In the genomic region with DNA sequence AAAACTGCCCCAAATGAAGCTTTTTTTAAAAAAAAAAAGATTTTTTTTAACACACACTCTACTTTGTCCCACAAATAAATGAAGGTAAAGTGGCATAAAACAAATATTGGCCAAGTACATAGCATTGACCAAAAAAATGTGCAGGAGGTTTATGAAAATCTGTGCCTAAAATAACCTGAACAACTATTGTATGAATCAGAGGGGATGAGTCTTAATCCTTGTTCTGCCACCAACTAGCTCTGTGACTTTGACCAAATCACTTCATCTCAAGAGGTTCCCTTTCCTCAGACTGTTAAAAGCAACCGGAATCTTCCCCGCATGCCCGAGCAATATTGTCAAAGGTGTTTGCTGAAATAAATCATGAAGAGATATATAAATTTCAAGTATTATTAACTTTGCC, we compare ENCODE assay signal across 25 cellular contexts.
A peak's percentile ranks its signal among the peaks of the same experiment; 100 is the strongest.
DNase-seq lines count a peak whose midpoint lies in the region; ATAC-seq, FAIRE-seq and TF ChIP-seq lines count a peak whose summit lies in the region.
"Had no signal": no experiment of that assay in that cellular context is flagged by ENCODE, and none has a peak within 500 bp of the region (broad histone marks: within the 10 kb centered on the region; RNA-seq: fewer than 3 reads in every experiment).

No MANE protein-coding gene starts in this region.

- peak overlapping the region; percentile 2 for H3K4me2 ChIP-seq in keratinocyte (ENCODE audit: control insufficient read depth, extremely low read depth, insufficient read depth, low read depth, low read length)
- H3K4me2 ChIP-seq: SK-N-SH had no signal

- DNase-seq in RCC 7860 (ENCODE audit: low spot score) (peak; percentile 13), bronchial epithelial cell (ENCODE audit: low read depth) (peak; percentile 21), keratinocyte (ENCODE audit: low read depth, low spot score) (no peak), upper lobe of right lung (no peak), OCI-M1 (lab: John Stamatoyannopoulos, UW) (no peak), OCI-M2 (lab: John Stamatoyannopoulos, UW; ENCODE audit: unreplicated experiment) (no peak)
- no peak for DNase-seq in activated T-cell treated with anti-CD3 and anti-CD28 coated beads, Interleukin-2, amount 50 U/mL, for 24 hours
- DNase-seq: COR-L47, DMS 273 treated with DMSO at 0.1 percent for 48 hours, DND-41, GDM1, H7, HFFc6, IMR-90, NCI-H1048, NCI-H1436, NCI-H1930, NCI-H2171, NCI-H446 treated with DMSO at 0.1 percent for 48 hours, NCI-H69, SHP77, SK-N-SH had no signal

- H3K4me3 Mint-ChIP-seq in activated T-cell treated with anti-CD3 and anti-CD28 coated beads, Interleukin-2, amount 50 U/mL, for 24 hours = no peak overlapping the region
- H3K4me3 Mint-ChIP-seq: B cell, HFFc6 had no signal

- H3K9me3 Mint-ChIP-seq in activated T-cell treated with anti-CD3 and anti-CD28 coated beads, Interleukin-2, amount 50 U/mL, for 24 hours = no peaks in the 10 kb centered on the region

- H3K9ac ChIP-seq in keratinocyte (ENCODE audit: control insufficient read depth, extremely low read depth, insufficient read depth, low read length) = no peak overlapping the region
- H3K9ac ChIP-seq: SK-N-SH had no signal

- H3K9me3 ChIP-seq in keratinocyte (ENCODE audit: control insufficient read depth, low read depth, low read length) (no peaks in the 10 kb centered on the region), upper lobe of right lung (no peaks in the 10 kb centered on the region)
- H3K9me3 ChIP-seq: MG63, SK-N-SH had no signal

- H3K4me1 ChIP-seq in keratinocyte (ENCODE audit: control insufficient read depth, extremely low read depth, insufficient read depth, low read length) (peaks cover 3% of the 10 kb centered on the region), upper lobe of right lung (peaks cover under 1% of the 10 kb centered on the region)

- peaks cover 9% of the 10 kb centered on the region for H3K27me3 Mint-ChIP-seq in activated T-cell treated with anti-CD3 and anti-CD28 coated beads, Interleukin-2, amount 50 U/mL, for 24 hours

- H2AFZ ChIP-seq in keratinocyte (ENCODE audit: control insufficient read depth, low read length) = no peak overlapping the region

- H3K79me2 ChIP-seq in keratinocyte (ENCODE audit: control insufficient read depth, insufficient read depth, low read length) = no peaks in the 10 kb centered on the region

- H3K27me3 ChIP-seq in bronchial epithelial cell (ENCODE audit: control insufficient read depth, insufficient read depth, low read length) (no peaks in the 10 kb centered on the region), keratinocyte (ENCODE audit: control insufficient read depth, extremely low read depth, insufficient read depth, low read length) (no peaks in the 10 kb centered on the region), upper lobe of right lung (no peaks in the 10 kb centered on the region)
- H3K27me3 ChIP-seq: MG63 had no signal

- peak; percentile 28 for ATAC-seq in upper lobe of right lung

- H3K4me3 ChIP-seq in bronchial epithelial cell (ENCODE audit: low read depth, low read length) (no peak overlapping the region), keratinocyte (ENCODE audit: control insufficient read depth in 2 of 3, extremely low read depth in 1 of 3, insufficient read depth in 2 of 3, low read depth in 1 of 3, low read length in 3 of 3) (no peak overlapping the region), upper lobe of right lung (no peak overlapping the region)
- H3K4me3 ChIP-seq: MG63 had no signal

- no peaks in the 10 kb centered on the region for H4K20me1 ChIP-seq in keratinocyte (ENCODE audit: control insufficient read depth, extremely low read depth, insufficient read depth, low read length)

- no peaks in the 10 kb centered on the region for H3K9me1 ChIP-seq in keratinocyte (ENCODE audit: control insufficient read depth, extremely low read depth, insufficient read depth, low read length)

- dilution Hi-C loops in keratinocyte (cut with MboI; ENCODE audit: extremely low pct_ligation_motif_present, low sequenced_read_pairs) = no loop called here

- H3K4me1 Mint-ChIP-seq in activated T-cell treated with anti-CD3 and anti-CD28 coated beads, Interleukin-2, amount 50 U/mL, for 24 hours (ENCODE audit: low read depth) = peaks cover 4% of the 10 kb centered on the region
- H3K4me1 Mint-ChIP-seq: B cell had no signal

- FAIRE-seq in RCC 7860 (lab: Jason Lieb, UNC) = no peak
- no peak for FAIRE-seq in bronchial epithelial cell (lab: Jason Lieb, UNC)
- FAIRE-seq in keratinocyte (lab: Jason Lieb, UNC) = no peak

- intact Hi-C loops in upper lobe of right lung (cut with DNase I) = no loop called here

- H3K27ac Mint-ChIP-seq in activated T-cell treated with anti-CD3 and anti-CD28 coated beads, Interleukin-2, amount 50 U/mL, for 24 hours = no peak overlapping the region
- H3K27ac Mint-ChIP-seq: B cell, HFFc6 had no signal

- H3K36me3 Mint-ChIP-seq in activated T-cell treated with anti-CD3 and anti-CD28 coated beads, Interleukin-2, amount 50 U/mL, for 24 hours (ENCODE audit: low read depth) = no peaks in the 10 kb centered on the region

- TF ChIP-seq CTCF in bronchial epithelial cell (IDR thresholded peaks at IDR 0.05; ENCODE audit: insufficient read depth, low read length, severe bottlenecking) (no peak), keratinocyte (optimal IDR thresholded peaks at IDR 0.05 in 1 of 3, IDR thresholded peaks at IDR 0.05 in 1 of 3, conservative IDR thresholded peaks at IDR 0.05 in 1 of 3; ENCODE audit: extremely low read depth in 1 of 3, insufficient read depth in 2 of 3, low read length in 3 of 3) (no peak), upper lobe of right lung (IDR thresholded peaks at IDR 0.05) (no peak)

- H3K36me3 ChIP-seq in bronchial epithelial cell (ENCODE audit: control insufficient read depth, insufficient read depth, low read length) = no peaks in the 10 kb centered on the region
- H3K36me3 ChIP-seq in keratinocyte (ENCODE audit: control insufficient read depth in 2 of 2, extremely low read depth in 1 of 2, insufficient read depth in 2 of 2, low read length in 2 of 2) = no peaks in the 10 kb centered on the region
- no peaks in the 10 kb centered on the region for H3K36me3 ChIP-seq in upper lobe of right lung
- H3K36me3 ChIP-seq: MG63 had no signal

- H3K27ac ChIP-seq in keratinocyte (ENCODE audit: control insufficient read depth, insufficient read depth, low read length) = no peak overlapping the region
- H3K27ac ChIP-seq in upper lobe of right lung = no peak overlapping the region
- H3K27ac ChIP-seq: HL-60 had no signal

Comparison
In these comparisons a context has a peak if more than half of its experiments do, and no peak if none do; other contexts are left out.
1. DNase-seq: peak in RCC 7860 (single experiment) and bronchial epithelial cell (single experiment); none in keratinocyte (single experiment), upper lobe of right lung (single experiment), activated T-cell treated with anti-CD3 and anti-CD28 coated beads, Interleukin-2, amount 50 U/mL, for 24 hours (single experiment), OCI-M1 (single experiment) and OCI-M2 (single experiment).